Comparison of ENCODE assay signal across 18 cellular contexts in the genomic region with DNA sequence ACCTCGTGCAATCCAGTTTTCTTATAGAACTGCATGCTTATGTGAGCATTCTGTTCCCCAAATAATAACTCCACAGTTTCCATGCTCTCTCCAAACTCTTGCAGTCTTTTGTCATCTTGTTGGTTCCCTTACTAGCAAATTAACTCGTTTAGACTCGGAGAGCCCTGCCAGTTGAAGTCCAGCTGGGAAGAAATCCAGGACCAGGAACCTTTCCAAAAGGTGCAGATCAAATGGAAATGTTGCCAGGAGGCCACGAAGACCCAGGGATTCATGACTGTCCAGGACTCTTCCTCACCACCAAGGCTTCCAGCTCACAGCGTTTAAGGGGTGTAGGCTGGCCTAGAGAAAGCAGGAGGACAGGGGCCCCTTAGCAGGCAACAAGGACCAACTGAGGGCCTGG. TPM values are rescaled to one million over a fixed set of nuclear protein-coding genes. Genes with fewer than 3 reads are reported as not detected.
DNase-seq lines count a peak whose midpoint lies in the region; ATAC-seq and TF ChIP-seq lines count a peak whose summit lies in the region.
"Had no signal": no experiment of that assay in that cellular context is flagged by ENCODE, and none has a peak within 500 bp of the region (broad histone marks: within the 10 kb centered on the region; RNA-seq: fewer than 3 reads in every experiment).

No MANE protein-coding gene starts in this region.

- no peak for DNase-seq in Panc1 (ENCODE audit: low read depth, low spot score)
- no peak for DNase-seq in GDM1 (lab: John Stamatoyannopoulos, UW)
- DNase-seq in hepatocyte (ENCODE audit: low spot score): no peak
- DNase-seq in midbrain (lab: John Stamatoyannopoulos, UW): no peak
- DNase-seq: CD8-positive, alpha-beta memory T cell; DMS 273 treated with DMSO at 0.1 percent for 48 hours; DMS79 treated with DMSO at 0.1 percent for 48 hours; KG1; MM.1S; NCI-H2029; NCI-H524 treated with DMSO at 0.1 percent for 48 hours; NCI-H774; PC-9; SHP77 treated with DMSO at 0.1 percent for 48 hours had no signal

- CTCF ChIA-PET in Panc1 (lab: Charles Lee): no interaction called here

- H3K79me2 ChIP-seq in hepatocyte: no peaks in the 10 kb centered on the region

- H3K27ac ChIP-seq in 22Rv1 (peak overlapping the region; percentile 52), C4-2B (peak overlapping the region; percentile 86), Panc1 (ENCODE audit: low read length) (no peak overlapping the region), esophagus (ENCODE audit: low read depth in 2 of 2, low read length in 1 of 2) (peak overlapping the region; percentile 20 to 24), hepatocyte (no peak overlapping the region)
- H3K27ac ChIP-seq: PC-9 had no signal

- 0 out of 2 replicates have a peak, but pooled peaks have one; percentile 36 for ATAC-seq in Panc1

- H3K27me3 ChIP-seq in Panc1 (ENCODE audit: control insufficient read depth, insufficient read depth, low read length) (no peaks in the 10 kb centered on the region), esophagus (ENCODE audit: control insufficient read depth in 1 of 2, insufficient read depth in 2 of 2, low read length in 2 of 2) (no peaks in the 10 kb centered on the region), hepatocyte (no peaks in the 10 kb centered on the region)

- H3K4me3 ChIP-seq in Panc1 (ENCODE audit: low read depth in 2 of 2, low read length in 2 of 2) (no peak overlapping the region), esophagus (ENCODE audit: low read depth in 1 of 2, low read length in 2 of 2) (no peak overlapping the region), hepatocyte (no peak overlapping the region)
- H3K4me3 ChIP-seq: PC-9 had no signal

- no peaks in the 10 kb centered on the region for H3K9me3 ChIP-seq in Panc1 (ENCODE audit: control insufficient read depth, insufficient read depth, low read depth, low read length)
- H3K9me3 ChIP-seq in esophagus (ENCODE audit: control insufficient read depth in 2 of 2, insufficient read depth in 1 of 2, low read depth in 1 of 2, low read length in 1 of 2): peaks cover 0 to 3% of the 10 kb centered on the region in 2 donors
- H3K9me3 ChIP-seq in hepatocyte (ENCODE audit: low read depth): no peaks in the 10 kb centered on the region

- no peaks in the 10 kb centered on the region for H3K9me2 ChIP-seq in hepatocyte (replicated peaks; ENCODE audit: insufficient read depth)

- 58 to 60% methylated on average over 5 of the region's 5 CpGs for WGBS in esophagus, 2 donors
- WGBS in hepatocyte (ENCODE audit: low lambda C conversion rate, missing lambda C conversion rate): 96% methylated on average over 5 of the region's 5 CpGs

- H3K4me2 ChIP-seq in hepatocyte: no peak overlapping the region
- H3K4me2 ChIP-seq: PC-9 had no signal

- no TSS peak for BruUV-seq in Panc1 (replicated peaks; lab: Mats Ljungman, UMichigan)

- in situ Hi-C loops in Panc1 (cut with HindIII; ENCODE audit: low pct_unique_long_range_greater_than_20kb, low sequenced_read_pairs): no loop called here

- intact Hi-C loops in Panc1 (cut with micrococcal nuclease; ENCODE audit: unreplicated experiment): no loop called here

- no peaks in the 10 kb centered on the region for H4K20me1 ChIP-seq in hepatocyte (ENCODE audit: insufficient read depth, poor library complexity, severe bottlenecking)

- no peaks in the 10 kb centered on the region for H3K4me1 ChIP-seq in Panc1 (ENCODE audit: control insufficient read depth, insufficient read depth, low read length)
- no peaks in the 10 kb centered on the region for H3K4me1 ChIP-seq in esophagus (ENCODE audit: control insufficient read depth in 2 of 2, insufficient read depth in 2 of 2, low read length in 1 of 2)
- no peaks in the 10 kb centered on the region for H3K4me1 ChIP-seq in hepatocyte (ENCODE audit: insufficient read depth)

- no peak for TF ChIP-seq CTCF in 22Rv1 (IDR thresholded peaks at IDR 0.05)
- no peak for TF ChIP-seq CTCF in C4-2B (conservative IDR thresholded peaks at IDR 0.05)
- no peak for TF ChIP-seq CTCF in Panc1 (IDR thresholded peaks at IDR 0.05)
- no peak for TF ChIP-seq CTCF in hepatocyte (IDR thresholded peaks at IDR 0.05; ENCODE audit: poor library complexity)

- H2AFZ ChIP-seq in hepatocyte: no peak overlapping the region
- H2AFZ ChIP-seq: PC-9 had no signal

- POLR2A ChIA-PET in Panc1 (lab: Charles Lee): no interaction called here

- H3K36me3 ChIP-seq in Panc1 (ENCODE audit: control insufficient read depth, insufficient read depth, low read length): peaks cover 8% of the 10 kb centered on the region; the same call in 1 of the 2 replicates
- peaks cover 0 to 12% of the 10 kb centered on the region in 2 donors for H3K36me3 ChIP-seq in esophagus (ENCODE audit: control insufficient read depth in 2 of 2, insufficient read depth in 2 of 2, low read length in 1 of 2)
- H3K36me3 ChIP-seq in hepatocyte (replicated peaks; ENCODE audit: insufficient read depth, low read depth): no peaks in the 10 kb centered on the region

RNA-seq across cellular contexts. Expression of gene TDRD12, which starts 2.1 kb away (rescaled TPM):
- 0.33 TPM for total RNA-seq in Panc1 (2021; ENCODE audit: unreplicated experiment)
- 0.48 TPM for polyA plus RNA-seq in Panc1 (2012; ENCODE audit: insufficient read length)
- polyA plus RNA-seq in esophagus: under 1 TPM; 0.04 to 0.06 TPM
- 0.10 and 0.76 TPM in 2 replicates for total RNA-seq in hepatocyte
- 0.62 TPM in 1 of 2 replicates, not detected in the other for polyA plus RNA-seq in hepatocyte
- polyA plus RNA-seq: CD14-positive monocyte had no signal

RNA-seq across cellular contexts. Expression of gene NUDT19, which starts 25.9 kb away (rescaled TPM):
- total RNA-seq in Panc1 (2021; ENCODE audit: unreplicated experiment): 41.4 TPM
- 16.0 TPM for polyA plus RNA-seq in Panc1 (2012; ENCODE audit: insufficient read length)
- 1 to 10 TPM; 8.5 to 8.6 TPM for polyA plus RNA-seq in esophagus
- total RNA-seq in hepatocyte: 7.6 and 10.2 TPM in 2 replicates
- polyA plus RNA-seq in hepatocyte: 3.8 and 5.6 TPM in 2 replicates

RNA-seq across cellular contexts. Expression of gene RGS9BP, which starts 41.8 kb away (rescaled TPM):
- total RNA-seq in Panc1 (2021; ENCODE audit: unreplicated experiment) (1.3 TPM), hepatocyte (3.1 and 4.0 TPM in 2 replicates)
- polyA plus RNA-seq in Panc1 (2012; ENCODE audit: insufficient read length): 0.63 TPM
- polyA plus RNA-seq in esophagus (under 1 TPM; 0.12 to 0.37 TPM), hepatocyte (2.1 and 3.0 TPM in 2 replicates)
- polyA plus RNA-seq: CD14-positive monocyte had no signal

RNA-seq across cellular contexts. Expression of gene ANKRD27, which starts 42.5 kb away (rescaled TPM):
- 64.2 TPM for total RNA-seq in Panc1 (2021; ENCODE audit: unreplicated experiment)
- 31.6 TPM for polyA plus RNA-seq in Panc1 (2012; ENCODE audit: insufficient read length)
- polyA plus RNA-seq in esophagus: 10 to 100 TPM in 1 of 2 donors, 1 to 10 TPM in 1; 8.5 to 10.9 TPM
- total RNA-seq in hepatocyte: 30.5 and 32.6 TPM in 2 replicates
- polyA plus RNA-seq in hepatocyte: 20.9 and 24.3 TPM in 2 replicates

Comparison
In these comparisons a context has a peak if more than half of its experiments do, and no peak if none do; other contexts are left out.
1. H3K27ac ChIP-seq: peak in 22Rv1 (single experiment), C4-2B (single experiment) and esophagus (2 of 2); none in Panc1 (single experiment) and hepatocyte (single experiment).